ENCODE assay signal across 27 cellular contexts in the genomic region with DNA sequence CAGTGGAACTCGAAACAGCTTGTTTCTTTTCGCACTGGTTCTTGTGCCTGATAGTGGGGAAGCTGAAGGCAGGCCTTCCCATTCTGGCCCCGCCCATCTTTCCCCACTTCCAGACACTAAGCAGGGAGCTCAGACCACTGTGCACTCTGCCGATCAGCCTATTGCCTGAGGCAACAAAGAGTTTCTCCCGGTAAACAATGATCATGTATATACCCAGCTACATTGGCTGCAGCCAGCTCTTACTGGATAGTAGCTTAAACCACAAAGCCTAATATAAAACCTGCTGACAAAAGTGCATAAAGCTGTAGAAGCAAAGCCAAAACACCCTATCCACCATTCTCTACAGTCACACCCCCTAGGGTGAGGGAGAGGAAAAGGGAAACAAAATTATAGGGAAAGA. TPM values are rescaled to one million over a fixed set of nuclear protein-coding genes. Genes with fewer than 3 reads are reported as not detected.
DNase-seq lines count a peak whose midpoint lies in the region; ATAC-seq and TF ChIP-seq lines count a peak whose summit lies in the region.
"Had no signal": no experiment of that assay in that cellular context is flagged by ENCODE, and none has a peak within 500 bp of the region (broad histone marks: within the 10 kb centered on the region; RNA-seq: fewer than 3 reads in every experiment).

No MANE protein-coding gene starts in this region.

- peak overlapping the region; percentile 15 for H3K27ac Mint-ChIP-seq in activated naive CD4-positive, alpha-beta T cell treated with anti-CD3 and anti-CD28 coated beads, Interleukin-2, amount 50 U/mL, for 24 hours

- TF ChIP-seq CTCF in neutrophil (IDR thresholded peaks at IDR 0.05) (no peak), psoas muscle (IDR thresholded peaks at IDR 0.05) (no peak)

- H3K4me1 Mint-ChIP-seq in activated naive CD4-positive, alpha-beta T cell treated with anti-CD3 and anti-CD28 coated beads, Interleukin-2, amount 50 U/mL, for 24 hours = peaks cover 25% of the 10 kb centered on the region

- no peaks in the 10 kb centered on the region for H3K27me3 Mint-ChIP-seq in activated naive CD4-positive, alpha-beta T cell treated with anti-CD3 and anti-CD28 coated beads, Interleukin-2, amount 50 U/mL, for 24 hours

- no peaks in the 10 kb centered on the region for H3K4me1 ChIP-seq in HAP-1
- peaks cover 12 to 27% of the 10 kb centered on the region in 2 experiments for H3K4me1 ChIP-seq in neutrophil (ENCODE audit: control insufficient read depth in 1 of 2, insufficient read depth in 1 of 2, low read depth in 1 of 2, low read length in 1 of 2)
- H3K4me1 ChIP-seq in psoas muscle = no peaks in the 10 kb centered on the region
- H3K4me1 ChIP-seq: body of pancreas, upper lobe of right lung had no signal

- H3K27ac ChIP-seq in neutrophil (peak overlapping the region; percentile 43), psoas muscle (no peak overlapping the region)
- H3K27ac ChIP-seq: body of pancreas, epithelial cell of prostate, upper lobe of right lung had no signal

- H3K36me3 Mint-ChIP-seq in activated naive CD4-positive, alpha-beta T cell treated with anti-CD3 and anti-CD28 coated beads, Interleukin-2, amount 50 U/mL, for 24 hours = peaks cover 1% of the 10 kb centered on the region

- ATAC-seq in psoas muscle = no peak
- ATAC-seq in HG03175 (IDR thresholded peaks at IDR 0.05; ENCODE audit: unreplicated experiment) = no peak
- ATAC-seq: activated CD8-positive, alpha-beta T cell treated with anti-CD3 and anti-CD28 coated beads, Interleukin-2, amount 10 ng/mL, durations not matched to agents 7 days and 5 days; body of pancreas; upper lobe of right lung had no signal

- no peaks in the 10 kb centered on the region for H3K36me3 ChIP-seq in HAP-1 (replicated peaks)
- H3K36me3 ChIP-seq in neutrophil = no peaks in the 10 kb centered on the region
- H3K36me3 ChIP-seq in psoas muscle (ENCODE audit: insufficient read depth in 1 of 2, low read depth in 1 of 2) = no peaks in the 10 kb centered on the region
- H3K36me3 ChIP-seq: upper lobe of right lung had no signal

- no peak overlapping the region for H3K4me3 Mint-ChIP-seq in activated naive CD4-positive, alpha-beta T cell treated with anti-CD3 and anti-CD28 coated beads, Interleukin-2, amount 50 U/mL, for 24 hours

- H3K4me3 ChIP-seq in HAP-1 = no peak overlapping the region
- no peak overlapping the region for H3K4me3 ChIP-seq in neutrophil (ENCODE audit: low read depth in 1 of 2, low read length in 1 of 2)
- no peak overlapping the region for H3K4me3 ChIP-seq in psoas muscle
- H3K4me3 ChIP-seq: body of pancreas, upper lobe of right lung had no signal

- in situ Hi-C loops in HAP-1 (cut with MboI; ENCODE audit: low sequenced_read_pairs) = no loop called here

- H3K27me3 ChIP-seq in HAP-1 (ENCODE audit: low read depth) (no peaks in the 10 kb centered on the region; the same call in 1 of the 2 replicates), neutrophil (no peaks in the 10 kb centered on the region), psoas muscle (ENCODE audit: insufficient read depth in 3 of 3, low read length in 2 of 3) (no peaks in the 10 kb centered on the region)
- H3K27me3 ChIP-seq: body of pancreas, upper lobe of right lung had no signal

- 83% methylated on average over 5 of the region's 5 CpGs for WGBS in psoas muscle, 3 donors

- DNase-seq in activated naive CD4-positive, alpha-beta T cell treated with anti-CD3 and anti-CD28 coated beads, Interleukin-2, amount 50 U/mL, for 16 hours = no peak
- DNase-seq in HAP-1 (ENCODE audit: low spot score in 2 of 2) (peak; percentile 38 to 69), RPMI7951 (ENCODE audit: low read depth) (peak; percentile 67), psoas muscle (no peak)
- DNase-seq in effector CD4-positive, alpha-beta T cell = no peak
- DNase-seq: ACHN; activated CD4-positive, alpha-beta T cell treated with anti-CD3 and anti-CD28 coated beads for 1 hour; activated CD8-positive, alpha-beta T cell treated with anti-CD3 and anti-CD28 coated beads, Interleukin-2, amount 10 ng/mL, durations not matched to agents 7 days and 5 days; activated effector memory CD4-positive, alpha-beta T cell treated with Interleukin-2 at 50 U/mL for 16 hours; activated T-cell treated with anti-CD3 and anti-CD28 coated beads for 4 hours; body of pancreas; C1 segment of cervical spinal cord; H7; head of caudate nucleus; Karpas-422; mesendoderm; NCI-H1092 treated with DMSO at 0.1 percent for 48 hours; NCI-H524; occipital lobe; SHP77; small intestine; stimulated activated CD4-positive, alpha-beta T cell treated with anti-CD3 and anti-CD28 coated beads, Interleukin-2, amount 100 ng/mL, for 24 hours; upper lobe of right lung had no signal

- intact Hi-C loops in psoas muscle (cut with DNase I) = no loop called here

- H3K9me3 ChIP-seq in HAP-1 (no peaks in the 10 kb centered on the region), neutrophil (peaks cover 5% of the 10 kb centered on the region), psoas muscle (peaks cover 5% of the 10 kb centered on the region)
- H3K9me3 ChIP-seq: upper lobe of right lung had no signal

- H3K9me3 Mint-ChIP-seq in activated naive CD4-positive, alpha-beta T cell treated with anti-CD3 and anti-CD28 coated beads, Interleukin-2, amount 50 U/mL, for 24 hours = no peaks in the 10 kb centered on the region

RNA-seq across cellular contexts. Expression of a gene that starts 24.7 kb away (rescaled TPM):
- 36.8 and 46.3 TPM in 2 replicates for total RNA-seq in RPMI7951 (2014; rRNA removed; shearing (Covaris generic))
- total RNA-seq in psoas muscle = 1 to 10 TPM; 2.8 to 5.7 (median 4.9) TPM
- polyA plus RNA-seq in psoas muscle = 1 to 10 TPM in 1 of 3 donors, under 1 TPM in 2; 0.52 to 4.4 (median 0.88) TPM

RNA-seq across cellular contexts. Expression of a gene that starts 55.6 kb away (rescaled TPM):
- total RNA-seq in RPMI7951 (2014; rRNA removed; shearing (Covaris generic)) = 48.3 and 48.7 TPM in 2 replicates
- 10 to 100 TPM; 43.1 to 64.9 (median 50.9) TPM for total RNA-seq in psoas muscle
- polyA plus RNA-seq in psoas muscle = 10 to 100 TPM; 15.7 to 40.4 (median 32.4) TPM

Comparison
In these comparisons a context has a peak if more than half of its experiments do, and no peak if none do; other contexts are left out.
1. DNase-seq: peak in HAP-1 (2 of 2) and RPMI7951 (single experiment); none in activated naive CD4-positive, alpha-beta T cell treated with anti-CD3 and anti-CD28 coated beads, Interleukin-2, amount 50 U/mL, for 16 hours (single experiment), psoas muscle (0 of 2) and effector CD4-positive, alpha-beta T cell (single experiment).